In the genomic region with DNA sequence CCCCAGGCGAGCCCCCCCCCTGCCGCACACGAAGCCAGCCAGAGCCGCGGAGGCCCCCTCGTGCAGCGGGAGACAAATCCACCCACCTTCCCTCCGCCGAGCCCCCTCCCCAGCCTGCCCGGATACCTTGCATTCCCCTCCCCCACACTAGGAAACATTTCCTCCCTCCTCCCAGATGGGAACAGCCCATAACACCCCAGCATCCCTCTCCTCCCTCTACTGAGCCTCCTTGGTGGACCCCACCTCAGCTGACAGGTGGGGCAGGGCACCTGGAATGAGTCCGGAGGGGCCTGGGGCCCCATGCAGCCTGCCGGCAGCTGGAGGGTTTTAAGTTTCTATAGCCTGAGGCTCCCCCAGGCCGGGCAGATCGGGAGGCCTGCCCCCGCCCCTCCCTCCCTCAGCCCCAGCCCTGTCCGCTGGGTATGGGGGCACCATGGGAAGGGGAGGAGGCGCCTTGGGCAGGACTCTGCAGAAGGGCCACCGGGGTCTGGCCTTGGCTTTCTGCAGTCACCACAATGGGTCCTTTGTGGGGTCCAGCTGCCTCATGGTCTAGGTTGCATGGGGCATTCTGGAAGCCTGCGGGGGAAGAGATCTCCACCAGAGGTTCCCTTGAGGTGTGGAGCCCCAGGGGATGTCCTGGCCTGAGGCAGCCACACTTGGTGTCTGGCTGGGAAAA, we compare ENCODE assay signal across 8 cellular contexts. TPM values are rescaled to one million over a fixed set of nuclear protein-coding genes. Genes with fewer than 3 reads are reported as not detected.
DNase-seq lines count a peak whose midpoint lies in the region; ATAC-seq and TF ChIP-seq lines count a peak whose summit lies in the region.

No MANE protein-coding gene starts in this region.

- peak overlapping the region; percentile 93 to 98 (median 97) for H3K27ac Mint-ChIP-seq in immature natural killer cell
- H3K27ac Mint-ChIP-seq in stimulated activated naive CD8-positive, alpha-beta T cell treated with anti-CD3 and anti-CD28 coated beads, Interleukin-15, amount 100 ng/mL, for 72 hours: peak overlapping the region; percentile 36 to 94

- no peaks in the 10 kb centered on the region for H3K27me3 ChIP-seq in GM06990 (replicated peaks; ENCODE audit: control insufficient read depth, insufficient read depth, low read length)
- no peaks in the 10 kb centered on the region for H3K27me3 ChIP-seq in brain microvascular endothelial cell (replicated peaks)

- H3K4me3 ChIP-seq in GM06990 (replicated peaks; ENCODE audit: low read depth, low read length) (peak overlapping the region; percentile 98), LNCaP clone FGC (ENCODE audit: low read depth, low read length) (peak overlapping the region; percentile 95), brain microvascular endothelial cell (ENCODE audit: low read depth, low read length) (peak overlapping the region; percentile 86)

- no peaks in the 10 kb centered on the region for H3K9me3 Mint-ChIP-seq in immature natural killer cell
- H3K9me3 Mint-ChIP-seq in stimulated activated naive CD8-positive, alpha-beta T cell treated with anti-CD3 and anti-CD28 coated beads, Interleukin-15, amount 100 ng/mL, for 72 hours: no peaks in the 10 kb centered on the region

- peak overlapping the region; percentile 85 to 89 (median 88) for H3K4me3 Mint-ChIP-seq in immature natural killer cell
- peak overlapping the region; percentile 85 to 89 for H3K4me3 Mint-ChIP-seq in stimulated activated naive CD8-positive, alpha-beta T cell treated with anti-CD3 and anti-CD28 coated beads, Interleukin-15, amount 100 ng/mL, for 72 hours

- peaks cover 0 to 5% (median 2%) of the 10 kb centered on the region in 3 donors for H3K27me3 Mint-ChIP-seq in immature natural killer cell (ENCODE audit: low read depth in 3 of 3)
- H3K27me3 Mint-ChIP-seq in stimulated activated naive CD8-positive, alpha-beta T cell treated with anti-CD3 and anti-CD28 coated beads, Interleukin-15, amount 100 ng/mL, for 72 hours: no peaks in the 10 kb centered on the region

- peak; percentile 38 for DNase-seq in GM06990 (ENCODE audit: extremely low read depth, insufficient read length)
- DNase-seq in LNCaP clone FGC (ENCODE audit: low read depth): no peak
- no peak for DNase-seq in brain microvascular endothelial cell
- no peak for DNase-seq in immature natural killer cell
- DNase-seq in stimulated activated naive CD8-positive, alpha-beta T cell treated with anti-CD3 and anti-CD28 coated beads, Interleukin-15, amount 100 ng/mL, for 72 hours: no peak
- no peak for DNase-seq in HT-29 (ENCODE audit: low spot score)
- no peak for DNase-seq in GM19240 (ENCODE audit: insufficient read length, low spot score)

- H3K4me1 Mint-ChIP-seq in immature natural killer cell: peaks cover 43 to 45% of the 10 kb centered on the region in 2 donors
- peaks cover 46% of the 10 kb centered on the region for H3K4me1 Mint-ChIP-seq in stimulated activated naive CD8-positive, alpha-beta T cell treated with anti-CD3 and anti-CD28 coated beads, Interleukin-15, amount 100 ng/mL, for 72 hours

- ATAC-seq in stimulated activated naive CD8-positive, alpha-beta T cell treated with anti-CD3 and anti-CD28 coated beads, Interleukin-15, amount 100 ng/mL, for 72 hours: peak; percentile 33
- no peak for ATAC-seq in GM21390 (IDR thresholded peaks at IDR 0.05; ENCODE audit: unreplicated experiment)

- TF ChIP-seq CTCF in GM06990 (IDR thresholded peaks at IDR 0.05; ENCODE audit: insufficient read depth, low read length, poor library complexity, severe bottlenecking) (no peak), LNCaP clone FGC (IDR thresholded peaks at IDR 0.05; ENCODE audit: control insufficient read depth, extremely low read depth, insufficient read depth) (no peak), brain microvascular endothelial cell (IDR thresholded peaks at IDR 0.05; ENCODE audit: low read depth, low read length, missing control alignments) (peak; percentile 24)

- peak overlapping the region; percentile 74 for H3K27ac ChIP-seq in brain microvascular endothelial cell

- H3K36me3 ChIP-seq in GM06990 (ENCODE audit: control insufficient read depth, insufficient read depth, low read length): peaks cover 2% of the 10 kb centered on the region; the same call in 1 of the 2 replicates
- H3K36me3 ChIP-seq in brain microvascular endothelial cell (replicated peaks): peaks cover 5% of the 10 kb centered on the region

- in situ Hi-C loops in brain microvascular endothelial cell (cut with HindIII; ENCODE audit: low pct_ligation_motif_present, low sequenced_read_pairs): no loop called here

- no peaks in the 10 kb centered on the region for H3K36me3 Mint-ChIP-seq in immature natural killer cell

RNA-seq across cellular contexts. Expression of a gene that starts 0.7 kb away (rescaled TPM):
- polyA plus RNA-seq in immature natural killer cell: 10 to 100 TPM; 40.7 to 61.9 (median 61.7) TPM
- 132 and 159 TPM in 2 replicates for total RNA-seq in HT-29 (2014; rRNA removed; shearing (Covaris generic))
